8 cellular contexts compared by ENCODE assay signal in the genomic region with DNA sequence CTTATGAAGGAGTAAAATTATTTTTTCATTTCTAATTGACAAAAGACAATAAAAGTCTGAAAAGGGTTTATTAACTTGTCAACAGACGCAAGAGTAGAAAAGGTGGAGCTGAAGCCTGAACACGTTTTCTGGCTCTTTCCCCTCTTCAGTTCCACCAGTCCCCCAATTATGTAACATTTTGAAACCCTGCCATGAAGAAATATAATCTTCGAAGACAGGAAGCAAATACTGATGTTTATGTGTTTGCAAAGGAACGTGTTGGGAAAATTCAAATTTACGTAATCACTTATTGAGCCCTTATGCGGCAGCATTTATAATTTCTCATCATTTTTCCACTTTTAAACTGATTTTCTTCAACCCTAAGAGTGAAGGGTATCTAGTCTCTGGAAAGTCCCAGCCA. TPM values are rescaled to one million over a fixed set of nuclear protein-coding genes. Genes with fewer than 3 reads are reported as not detected.
DNase-seq lines count a peak whose midpoint lies in the region; ATAC-seq and TF ChIP-seq lines count a peak whose summit lies in the region.

No MANE protein-coding gene starts in this region.

- 9 to 10% methylated on average over 6 of the region's 6 CpGs for WGBS in body of pancreas, 2 donors
- WGBS in mesendoderm (ENCODE audit: extremely low coverage, insufficient coverage, low lambda C conversion rate): no CpG with 5 or more reads among the region's 6 CpGs

- H3K4me2 ChIP-seq in mesendoderm (ENCODE audit: low read length): peak overlapping the region; percentile 52

- intact Hi-C loops in body of pancreas (cut with DNase I) (no loop called here), left colon (cut with DNase I, micrococcal nuclease) (loop anchor here in 1 of 2 donors (10.0 kb wide), 1 partner anchor 182 kb away; no protein-coding TSS in a partner anchor)

- H3K4ac ChIP-seq in mesendoderm (ENCODE audit: low read depth, low read length): no peak overlapping the region

- POLR2A ChIA-PET in HEK293 (lab: Yijun Ruan, JAX): interaction anchor here (1.6 to 2.4 kb wide), 2 partner anchors 20 to 194 kb away, joined by 8 to 32 read pairs; partner anchors contain the start of gene ARPIN

- peaks cover 3% of the 10 kb centered on the region for H3K79me2 ChIP-seq in mesendoderm (ENCODE audit: control insufficient read depth, insufficient read depth, low read length)

- H2BK5ac ChIP-seq in mesendoderm (ENCODE audit: low read length): no peak overlapping the region

- ATAC-seq in body of pancreas (no peak), left colon (no peak), GM18907 (IDR thresholded peaks at IDR 0.05; ENCODE audit: unreplicated experiment) (no peak)

- H2BK15ac ChIP-seq in mesendoderm (replicated peaks; ENCODE audit: low read depth): no peak overlapping the region

- CTCF ChIA-PET in HEK293 (lab: Yijun Ruan, JAX): interaction anchor here (0.8 to 10.2 kb wide), 3 partner anchors 17 to 193 kb away, joined by 4 to 145 read pairs (median 107); no protein-coding TSS in a partner anchor

- no peak overlapping the region for H2BK120ac ChIP-seq in mesendoderm (ENCODE audit: low read depth, low read length)

- TF ChIP-seq CTCF in 22Rv1 (IDR thresholded peaks at IDR 0.05): no peak
- TF ChIP-seq CTCF in HEK293 (tag by site-specific recombination; IDR thresholded peaks at IDR 0.05): no peak
- no peak for TF ChIP-seq CTCF in body of pancreas (IDR thresholded peaks at IDR 0.05)
- no peak for TF ChIP-seq CTCF in GM20000 (IDR thresholded peaks at IDR 0.05; ENCODE audit: extremely low read depth, missing control alignments)

- no peaks in the 10 kb centered on the region for H3K27me3 ChIP-seq in body of pancreas
- no peaks in the 10 kb centered on the region for H3K27me3 ChIP-seq in mesendoderm (ENCODE audit: insufficient read depth, low read length, poor library complexity)

- H2AK5ac ChIP-seq in mesendoderm (ENCODE audit: low read length): no peak overlapping the region

- no peak overlapping the region for H4K8ac ChIP-seq in mesendoderm (ENCODE audit: low read depth, low read length)

- H3K9me3 ChIP-seq in HEK293 (ENCODE audit: control insufficient read depth, insufficient read depth, low read depth, low read length): no peaks in the 10 kb centered on the region
- no peaks in the 10 kb centered on the region for H3K9me3 ChIP-seq in body of pancreas

- H3K56ac ChIP-seq in mesendoderm (ENCODE audit: low read length): no peak overlapping the region

- no peak for TF ChIP-seq POLR2A in body of pancreas (IDR thresholded peaks at IDR 0.05)

- H4K5ac ChIP-seq in mesendoderm (ENCODE audit: low read length): no peak overlapping the region

- H3K9ac ChIP-seq in mesendoderm (ENCODE audit: low read length): peak overlapping the region; percentile 98

- peaks cover 3% of the 10 kb centered on the region for H3K4me1 ChIP-seq in HEK293 (ENCODE audit: control insufficient read depth, insufficient read depth, low read length)
- peaks cover 12% of the 10 kb centered on the region for H3K4me1 ChIP-seq in body of pancreas
- H3K4me1 ChIP-seq in mesendoderm (ENCODE audit: control insufficient read depth, low read depth, low read length): no peaks in the 10 kb centered on the region

- no peak overlapping the region for H3K18ac ChIP-seq in mesendoderm (ENCODE audit: low read length)

- DNase-seq in body of pancreas (no peak), mesendoderm (no peak), left colon (no peak), ACHN (no peak), GM20000 (ENCODE audit: low spot score) (no peak)

- in situ Hi-C loops in ACHN (cut with HindIII; ENCODE audit: low pct_ligation_motif_present, low pct_unique_long_range_greater_than_20kb, low sequenced_read_pairs): no loop called here

- peak overlapping the region; percentile 97 for H3K27ac ChIP-seq in 22Rv1
- H3K27ac ChIP-seq in HEK293 (ENCODE audit: extremely low read depth, low read depth, low read length): peak overlapping the region; percentile 84
- peak overlapping the region in 3 of 4 donors; percentile 89 to 94 (median 93) for H3K27ac ChIP-seq in body of pancreas
- no peak overlapping the region for H3K27ac ChIP-seq in mesendoderm (ENCODE audit: low read depth, low read length)

- H3K36me3 ChIP-seq in HEK293 (ENCODE audit: control insufficient read depth in 2 of 2, insufficient read depth in 1 of 2, low read length in 2 of 2) (peaks cover 11 to 16% of the 10 kb centered on the region in 2 experiments), body of pancreas (replicated peaks in 1 of 2; ENCODE audit: insufficient read depth in 1 of 2, low read depth in 2 of 2) (no peaks in the 10 kb centered on the region), mesendoderm (ENCODE audit: control insufficient read depth, insufficient read depth, low read length) (peaks cover 2% of the 10 kb centered on the region)

- H3K79me1 ChIP-seq in mesendoderm (ENCODE audit: low read length): peaks cover 2% of the 10 kb centered on the region

- H3K4me3 ChIP-seq in HEK293 (ENCODE audit: low read depth, low read length) (peak overlapping the region; percentile 64), body of pancreas (peak overlapping the region in 1 of 2 donors; percentile 79), mesendoderm (ENCODE audit: low read length) (peak overlapping the region; percentile 99)

- H3K23ac ChIP-seq in mesendoderm (ENCODE audit: low read length): no peak overlapping the region

TF ChIP-seq in HEK293, 187 proteins besides CTCF, POLR2A, EP300 and RAD21 (continues in another document):
- no peak for TF ChIP-seq ZNF341 (tag by site-specific recombination; IDR thresholded peaks at IDR 0.05; ENCODE audit: low read depth)
- no peak for TF ChIP-seq ZNF843 (tag by site-specific recombination; IDR thresholded peaks at IDR 0.05)
- TF ChIP-seq, protein P1, sequence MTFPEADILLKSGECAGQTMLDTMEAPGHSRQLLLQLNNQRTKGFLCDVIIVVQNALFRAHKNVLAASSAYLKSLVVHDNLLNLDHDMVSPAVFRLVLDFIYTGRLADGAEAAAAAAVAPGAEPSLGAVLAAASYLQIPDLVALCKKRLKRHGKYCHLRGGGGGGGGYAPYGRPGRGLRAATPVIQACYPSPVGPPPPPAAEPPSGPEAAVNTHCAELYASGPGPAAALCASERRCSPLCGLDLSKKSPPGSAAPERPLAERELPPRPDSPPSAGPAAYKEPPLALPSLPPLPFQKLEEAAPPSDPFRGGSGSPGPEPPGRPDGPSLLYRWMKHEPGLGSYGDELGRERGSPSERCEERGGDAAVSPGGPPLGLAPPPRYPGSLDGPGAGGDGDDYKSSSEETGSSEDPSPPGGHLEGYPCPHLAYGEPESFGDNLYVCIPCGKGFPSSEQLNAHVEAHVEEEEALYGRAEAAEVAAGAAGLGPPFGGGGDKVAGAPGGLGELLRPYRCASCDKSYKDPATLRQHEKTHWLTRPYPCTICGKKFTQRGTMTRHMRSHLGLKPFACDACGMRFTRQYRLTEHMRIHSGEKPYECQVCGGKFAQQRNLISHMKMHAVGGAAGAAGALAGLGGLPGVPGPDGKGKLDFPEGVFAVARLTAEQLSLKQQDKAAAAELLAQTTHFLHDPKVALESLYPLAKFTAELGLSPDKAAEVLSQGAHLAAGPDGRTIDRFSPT (tag by site-specific recombination; IDR thresholded peaks at IDR 0.05): no peak
- TF ChIP-seq ZNF423 (tag by site-specific recombination; IDR thresholded peaks at IDR 0.05): no peak
- no peak for TF ChIP-seq ZNF660 (tag by site-specific recombination; IDR thresholded peaks at IDR 0.05)
- TF ChIP-seq ZNF704 (tag by site-specific recombination; IDR thresholded peaks at IDR 0.05): no peak
- TF ChIP-seq ZNF530 (tag by site-specific recombination; IDR thresholded peaks at IDR 0.05; ENCODE audit: low read depth): no peak
- TF ChIP-seq ZNF239 (tag by site-specific recombination; IDR thresholded peaks at IDR 0.05): no peak
- TF ChIP-seq SP2 (tag by site-specific recombination; IDR thresholded peaks at IDR 0.05): no peak
- TF ChIP-seq ZNF121 (tag by site-specific recombination; IDR thresholded peaks at IDR 0.05): no peak
- TF ChIP-seq MEIS1 (CRISPR knock-in tag; IDR thresholded peaks at IDR 0.05; ENCODE audit: borderline replicate concordance): no peak
- no peak for TF ChIP-seq SALL2 (tag by site-specific recombination; IDR thresholded peaks at IDR 0.05; ENCODE audit: borderline replicate concordance)
- TF ChIP-seq, protein P2, sequence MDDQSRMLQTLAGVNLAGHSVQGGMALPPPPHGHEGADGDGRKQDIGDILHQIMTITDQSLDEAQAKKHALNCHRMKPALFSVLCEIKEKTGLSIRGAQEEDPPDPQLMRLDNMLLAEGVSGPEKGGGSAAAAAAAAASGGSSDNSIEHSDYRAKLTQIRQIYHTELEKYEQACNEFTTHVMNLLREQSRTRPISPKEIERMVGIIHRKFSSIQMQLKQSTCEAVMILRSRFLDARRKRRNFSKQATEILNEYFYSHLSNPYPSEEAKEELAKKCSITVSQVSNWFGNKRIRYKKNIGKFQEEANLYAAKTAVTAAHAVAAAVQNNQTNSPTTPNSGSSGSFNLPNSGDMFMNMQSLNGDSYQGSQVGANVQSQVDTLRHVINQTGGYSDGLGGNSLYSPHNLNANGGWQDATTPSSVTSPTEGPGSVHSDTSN (CRISPR knock-in tag; IDR thresholded peaks at IDR 0.05): no peak
- TF ChIP-seq ZNF146 (tag by site-specific recombination; IDR thresholded peaks at IDR 0.05): no peak
- no peak for TF ChIP-seq ZNF580 (tag by site-specific recombination; IDR thresholded peaks at IDR 0.05)

RNA-seq across cellular contexts. Expression of gene AP3S2, which starts 0.8 kb away (rescaled TPM):
- total RNA-seq in body of pancreas (10 to 100 TPM; 32.3 to 57.6 TPM), left colon (10 to 100 TPM; 54.0 to 59.3 TPM)
- 21.4 TPM for polyA plus RNA-seq in mesendoderm (2013, experiment 1 of 2)
- polyA plus RNA-seq in mesendoderm (2013, experiment 2 of 2): 21.9 TPM

RNA-seq across cellular contexts. Expression of gene ARPIN, which starts 19.7 kb away (rescaled TPM):
- total RNA-seq in body of pancreas: 10 to 100 TPM; 23.1 to 40.5 TPM
- polyA plus RNA-seq in mesendoderm (2013, experiment 1 of 2): 1.3 TPM
- 1.4 TPM for polyA plus RNA-seq in mesendoderm (2013, experiment 2 of 2)
- 10 to 100 TPM; 40.0 to 40.4 TPM for total RNA-seq in left colon
